ENCODE assay signal across 10 cellular contexts in genomic region chr1:211378844-211379243, GRCh38. TPM values are rescaled to one million over a fixed set of nuclear protein-coding genes. Genes with fewer than 3 reads are reported as not detected.
DNase-seq lines count a peak whose midpoint lies in the region; ATAC-seq, FAIRE-seq and TF ChIP-seq lines count a peak whose summit lies in the region.
"Had no signal": no experiment of that assay in that cellular context is flagged by ENCODE, and none has a peak within 500 bp of the region (broad histone marks: within the 10 kb centered on the region; RNA-seq: fewer than 3 reads in every experiment).

No MANE protein-coding gene starts in this region.

- TF ChIP-seq EP300 in HepG2 (IDR thresholded peaks at IDR 0.05; ENCODE audit: low read depth in 2 of 2, low read length in 2 of 2): no peak
- no peak for TF ChIP-seq EP300 in HepG2 (CRISPR knock-in tag; IDR thresholded peaks at IDR 0.05; ENCODE audit: borderline replicate concordance)

- no peaks in the 10 kb centered on the region for H3K9me3 Mint-ChIP-seq in T-cell

- H3K9ac ChIP-seq in smooth muscle cell (ENCODE audit: low read depth): no peak overlapping the region
- H3K9ac ChIP-seq in HepG2 (ENCODE audit: insufficient read depth, low read depth, low read length): no peak overlapping the region
- H3K9ac ChIP-seq: KMS-11 had no signal

- 43% methylated on average over 4 of the region's 4 CpGs for WGBS in smooth muscle cell (ENCODE audit: low lambda C conversion rate)
- 56% methylated on average over 4 of the region's 4 CpGs for WGBS in HepG2 (ENCODE audit: low lambda C conversion rate)

- H3F3A ChIP-seq in smooth muscle cell (ENCODE audit: low read depth): no peaks in the 10 kb centered on the region

- no peaks in the 10 kb centered on the region for H3K27me3 ChIP-seq in smooth muscle cell (ENCODE audit: low read depth)
- no peaks in the 10 kb centered on the region; a peak in 1 of 5 replicates for H3K27me3 ChIP-seq in HepG2 (ENCODE audit: control insufficient read depth in 1 of 2, insufficient read depth in 2 of 2, low read length in 2 of 2)
- H3K27me3 ChIP-seq in A673 (replicated peaks; ENCODE audit: insufficient read depth, low read depth, low read length, poor library complexity): no peaks in the 10 kb centered on the region

- no peak for TF ChIP-seq POLR2A in HepG2 (IDR thresholded peaks at IDR 0.05; ENCODE audit: insufficient read depth in 1 of 2, low read depth in 2 of 2, low read length in 2 of 2)

- peak; percentile 36 to 44 for ATAC-seq in activated CD4-positive, CD25-positive, alpha-beta regulatory T cell treated with anti-CD3 and anti-CD28 coated beads, Interleukin-2, amount 50 U/mL, for 24 hours
- ATAC-seq in T-cell (replicated peaks in 1 of 4) (no peak), HepG2 (no peak), HG03571 (IDR thresholded peaks at IDR 0.05; ENCODE audit: unreplicated experiment) (no peak)
- ATAC-seq: A549 had no signal

- BruUV-seq in HepG2 (replicated peaks; lab: Mats Ljungman, UMichigan) (no TSS peak), A673 (replicated peaks; lab: Mats Ljungman, UMichigan) (no TSS peak)

- no peak for DNase-seq in activated CD4-positive, CD25-positive, alpha-beta regulatory T cell (lab: John Stamatoyannopoulos, UW)
- no peak for DNase-seq in T-cell
- peak; percentile 73 for DNase-seq in fibroblast of peridontal ligament (ENCODE audit: extremely low read depth)
- no peak for DNase-seq in smooth muscle cell (lab: John Stamatoyannopoulos, UW; ENCODE audit: unreplicated experiment)
- DNase-seq in HepG2 (ENCODE audit: low spot score): no peak
- DNase-seq in A673 (ENCODE audit: low spot score): no peak

- no peak for TF ChIP-seq RAD21 in HepG2 (CRISPR knock-in tag; IDR thresholded peaks at IDR 0.05)

- in situ Hi-C loops in HepG2 (cut with HindIII; ENCODE audit: extremely low pct_ligation_motif_present, low pct_unique_long_range_greater_than_20kb): no loop called here

- H3K4me3 Mint-ChIP-seq in T-cell: no peak overlapping the region

- CTCF ChIA-PET in T-cell (lab: Charles Lee): interaction anchor here in 1 of 2 donors (0.5 to 1.0 kb wide), 2 partner anchors 43 to 55 kb away, joined by 3 read pairs; no protein-coding TSS in a partner anchor
- CTCF ChIA-PET in HepG2 (lab: Yijun Ruan, JAX; ENCODE audit: low intra/inter-chr PET ratio, low total read pairs): no interaction called here
- CTCF ChIA-PET in A673 (lab: Charles Lee): no interaction called here

- H3K79me2 ChIP-seq in smooth muscle cell (ENCODE audit: low read depth): no peaks in the 10 kb centered on the region
- H3K79me2 ChIP-seq in HepG2 (ENCODE audit: insufficient read depth, low read length): peaks cover 7% of the 10 kb centered on the region

- intact Hi-C loops in HepG2 (cut with micrococcal nuclease; ENCODE audit: unreplicated experiment) (loop anchor here (5.0 kb wide), 1 partner anchor 52 kb away; the partner anchor contains the start of gene TRAF5), A673 (cut with micrococcal nuclease; ENCODE audit: unreplicated experiment) (no loop called here)

- peaks cover 5% of the 10 kb centered on the region for H3K36me3 ChIP-seq in smooth muscle cell (ENCODE audit: low read depth)
- no peaks in the 10 kb centered on the region for H3K36me3 ChIP-seq in HepG2 (replicated peaks in 1 of 2; ENCODE audit: control insufficient read depth in 1 of 2, insufficient read depth in 2 of 2, low read length in 2 of 2)
- no peaks in the 10 kb centered on the region for H3K36me3 ChIP-seq in A673 (ENCODE audit: insufficient read depth, low read length, poor library complexity, severe bottlenecking)

- H3K9me3 ChIP-seq in smooth muscle cell (replicated peaks; ENCODE audit: low read depth) (no peaks in the 10 kb centered on the region), HepG2 (ENCODE audit: low read length) (no peaks in the 10 kb centered on the region), A673 (ENCODE audit: low read depth, low read length, poor library complexity, severe bottlenecking) (no peaks in the 10 kb centered on the region)
- H3K9me3 ChIP-seq: A549 had no signal

- H4K20me1 ChIP-seq in smooth muscle cell (ENCODE audit: low read depth) (no peaks in the 10 kb centered on the region), HepG2 (ENCODE audit: insufficient read depth, low read length) (no peaks in the 10 kb centered on the region)

- no peak for FAIRE-seq in HepG2 (lab: Jason Lieb, UNC)
- FAIRE-seq: A549 had no signal

- H3K4me1 ChIP-seq in smooth muscle cell (ENCODE audit: low read depth) (peaks cover 14% of the 10 kb centered on the region), HepG2 (ENCODE audit: insufficient read depth, low read length) (peaks cover 38% of the 10 kb centered on the region), A673 (ENCODE audit: insufficient read depth, low read length, poor library complexity, severe bottlenecking) (peaks cover 5% of the 10 kb centered on the region)

- POLR2A ChIA-PET in T-cell (lab: Charles Lee) (interaction anchor here in 1 of 2 donors (0.6 kb wide), 1 partner anchor 969 kb away, joined by 4 read pairs; no protein-coding TSS in a partner anchor), HepG2 (lab: Yijun Ruan, JAX) (no interaction called here), A673 (lab: Charles Lee; ENCODE audit: low non-redundant PET) (no interaction called here)

- H3K4me3 ChIP-seq in smooth muscle cell (no peak overlapping the region), HepG2 (replicated peaks in 1 of 3; ENCODE audit: insufficient read depth in 1 of 3, low read depth in 2 of 3, low read length in 3 of 3) (no peak overlapping the region), A673 (ENCODE audit: low read depth, low read length, poor library complexity, severe bottlenecking) (no peak overlapping the region)
- H3K4me3 ChIP-seq: A549 had no signal

- H3K36me3 Mint-ChIP-seq in T-cell: peaks cover 22% of the 10 kb centered on the region

- peak overlapping the region; percentile 74 for H3K27ac ChIP-seq in smooth muscle cell (ENCODE audit: low read depth)
- H3K27ac ChIP-seq in HepG2 (ENCODE audit: extremely low read length, insufficient read depth, low read length): no peak overlapping the region
- no peak overlapping the region for H3K27ac ChIP-seq in A673 (ENCODE audit: low read depth, low read length, poor library complexity, severe bottlenecking)
- H3K27ac ChIP-seq: A549, KMS-11 had no signal

- peaks cover 26 to 39% (median 26%) of the 10 kb centered on the region in 3 donors for H3K4me1 Mint-ChIP-seq in T-cell

- no peaks in the 10 kb centered on the region for H3K27me3 Mint-ChIP-seq in T-cell

- H3K4me2 ChIP-seq in smooth muscle cell: no peak overlapping the region
- H3K4me2 ChIP-seq in HepG2 (ENCODE audit: low read depth, low read length): no peak overlapping the region
- H3K4me2 ChIP-seq: A549, KMS-11 had no signal

- TF ChIP-seq CTCF in smooth muscle cell (IDR thresholded peaks at IDR 0.05; ENCODE audit: borderline replicate concordance, insufficient read depth, poor library complexity, severe bottlenecking) (no peak), HepG2 (CRISPR knock-in tag; IDR thresholded peaks at IDR 0.05) (no peak), A673 (conservative IDR thresholded peaks at IDR 0.05; ENCODE audit: low read depth, low read length) (no peak)

- H3K27ac Mint-ChIP-seq in T-cell: peak overlapping the region; percentile 11 to 38

- no peak overlapping the region for H2AFZ ChIP-seq in smooth muscle cell (ENCODE audit: low read depth)
- no peak overlapping the region for H2AFZ ChIP-seq in HepG2 (ENCODE audit: low read length)

TF ChIP-seq in HepG2, 621 proteins besides CTCF, POLR2A, EP300 and RAD21:
- no peak for TF ChIP-seq RAD51 (IDR thresholded peaks at IDR 0.05; ENCODE audit: borderline replicate concordance)
- TF ChIP-seq ZNF235 (CRISPR knock-in tag; IDR thresholded peaks at IDR 0.05; ENCODE audit: borderline replicate concordance): no peak
- TF ChIP-seq ELF3 (CRISPR knock-in tag; IDR thresholded peaks at IDR 0.05): no peak
- no peak for TF ChIP-seq MXD1 (CRISPR knock-in tag; IDR thresholded peaks at IDR 0.05)
- no peak for TF ChIP-seq ZNF446 (CRISPR knock-in tag; IDR thresholded peaks at IDR 0.05)

RNA-seq across cellular contexts. Expression of gene TRAF5, which starts 52.2 kb away (rescaled TPM):
- 10 to 100 TPM; 49.5 to 64.5 (median 57.2) TPM for total RNA-seq in T-cell
- 15.0 and 18.7 TPM in 2 replicates for total RNA-seq in smooth muscle cell
- polyA plus RNA-seq in smooth muscle cell: 6.1 and 10.2 TPM in 2 replicates
- 0.25 and 0.27 TPM in 2 replicates for total RNA-seq in HepG2 (2016; rRNA removed; fragmentation: Illumina TruSeq; extraction: Trizol)
- total RNA-seq in HepG2 (2016; cell fraction: cytosol; rRNA removed; fragmentation: Illumina TruSeq; extraction: Trizol; ENCODE audit: low read depth): 0.09 and 0.30 TPM in 2 replicates
- 0.33 and 0.37 TPM in 2 replicates for total RNA-seq in HepG2 (2016; cell fraction: insoluble cytoplasmic fraction; rRNA removed; fragmentation: Illumina TruSeq; extraction: Trizol)
- 0.10 and 0.25 TPM in 2 replicates for total RNA-seq in HepG2 (2016; cell fraction: membrane; rRNA removed; fragmentation: Illumina TruSeq; extraction: Trizol)
- 0.66 and 0.84 TPM in 2 replicates for total RNA-seq in HepG2 (2016; cell fraction: nucleus; rRNA removed; fragmentation: Illumina TruSeq; extraction: Trizol)
- polyA plus RNA-seq in HepG2 (2011; rRNA removed): 1.6 and 1.7 TPM in 2 replicates
- polyA plus RNA-seq in HepG2 (2011; cell fraction: cytosol; rRNA removed): 0.47 and 0.65 TPM in 2 replicates
- 3.8 and 4.0 TPM in 2 replicates for polyA plus RNA-seq in HepG2 (2011; cell fraction: nucleus; rRNA removed)
- 0.69 and 0.94 TPM in 2 replicates for polyA plus RNA-seq in HepG2 (2012)
- polyA plus RNA-seq in HepG2 (2016; cell fraction: cytosol; fragmentation: Illumina TruSeq; extraction: Trizol; ENCODE audit: low read depth): 0.03 and 0.06 TPM in 2 replicates
- 0.15 and 0.32 TPM in 2 replicates for polyA plus RNA-seq in HepG2 (2016; cell fraction: insoluble cytoplasmic fraction; fragmentation: Illumina TruSeq; extraction: Trizol; ENCODE audit: low read depth)
- polyA plus RNA-seq in HepG2 (2016; cell fraction: membrane; fragmentation: Illumina TruSeq; extraction: Trizol; ENCODE audit: low read depth): not detected in 2 replicates
- 1.0 and 1.7 TPM in 2 replicates for polyA plus RNA-seq in HepG2 (2016; cell fraction: nucleus; fragmentation: Illumina TruSeq; extraction: Trizol; ENCODE audit: insufficient read depth, low read depth)
- 1.4 and 14.9 TPM in 2 replicates for polyA minus RNA-seq in HepG2 (2011; rRNA and poly(A)+ RNA removed; ENCODE audit: low replicate concordance)
- polyA minus RNA-seq in HepG2 (2011; cell fraction: cytosol; rRNA and poly(A)+ RNA removed): 0.26 and 0.30 TPM in 2 replicates
- 2.6 and 5.9 TPM in 2 replicates for polyA minus RNA-seq in HepG2 (2011; cell fraction: nucleus; rRNA and poly(A)+ RNA removed)
- 7.1 and 8.7 TPM in 2 replicates for total RNA-seq in A673 (2021)

Comparison
In these comparisons a context has a peak if more than half of its experiments do, and no peak if none do; other contexts are left out.
1. ATAC-seq: peak in activated CD4-positive, CD25-positive, alpha-beta regulatory T cell treated with anti-CD3 and anti-CD28 coated beads, Interleukin-2, amount 50 U/mL, for 24 hours (2 of 2); none in T-cell (0 of 4), HepG2 (single experiment) and HG03571 (single experiment).